8 cellular contexts compared by ENCODE assay signal in genomic region chrX:80138938-80139337, GRCh38.
"Had no signal": no experiment of that assay in that cellular context is flagged by ENCODE, and none has a peak within 500 bp of the region (broad histone marks: within the 10 kb centered on the region; RNA-seq: fewer than 3 reads in every experiment).

No MANE protein-coding gene starts in this region.

- H3K27ac Mint-ChIP-seq: IgD-negative memory B cell had no signal

- H3K36me3 Mint-ChIP-seq: IgD-negative memory B cell had no signal

- H3K9ac ChIP-seq: KMS-11 had no signal

- FAIRE-seq: HepG2, HTR-8/SVneo had no signal

- H3K4me2 ChIP-seq: KMS-11 had no signal

- H3K4me1 Mint-ChIP-seq: IgD-negative memory B cell had no signal

- H3K4me3 Mint-ChIP-seq: IgD-negative memory B cell had no signal

- H3K27me3 Mint-ChIP-seq: IgD-negative memory B cell had no signal

- ATAC-seq: HepG2 had no signal

- H3K9me3 Mint-ChIP-seq: IgD-negative memory B cell had no signal

- H3K27ac ChIP-seq: HL-60, KMS-11 had no signal

- DNase-seq: IMR-90, KBM-7, KG1 had no signal
